1 cellular context compared by ENCODE assay signal in genomic region chr10:132450825-132451505, GRCh38.
TF ChIP-seq lines count a peak whose summit lies in the region.

No MANE protein-coding gene starts in this region.

TF ChIP-seq in HEK293, 187 proteins besides CTCF, POLR2A, EP300 and RAD21 (continued from another document):
- TF ChIP-seq ZBTB10 (tag by site-specific recombination; IDR thresholded peaks at IDR 0.05) (0 out of 2 replicates have a peak, but pooled peaks have one; percentile 17), GLIS2 (tag by site-specific recombination; IDR thresholded peaks at IDR 0.05) (peak; percentile 50), GLI4 (tag by site-specific recombination; IDR thresholded peaks at IDR 0.05) (no peak)
